Comparison of ENCODE assay signal across 22 cellular contexts in the genomic region with DNA sequence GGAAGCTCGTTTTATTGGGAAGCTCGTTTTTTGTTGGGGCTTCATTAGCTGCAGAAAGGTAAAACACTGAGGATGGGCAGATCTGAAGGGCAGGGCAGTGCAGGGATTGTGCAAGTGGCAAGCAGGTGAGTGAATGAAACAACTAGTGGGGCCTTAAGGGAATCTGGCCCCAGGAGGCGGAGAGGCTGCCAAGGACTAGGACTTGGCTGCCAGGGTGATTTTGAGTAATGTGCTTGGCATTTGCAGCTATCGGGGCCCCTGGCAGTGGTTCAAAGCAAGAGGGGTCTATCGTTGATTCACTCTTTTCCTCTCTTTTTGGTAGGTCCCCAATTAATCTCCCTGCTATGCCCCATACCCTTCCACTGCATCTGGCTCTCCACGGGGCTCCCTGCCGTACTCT. TPM values are rescaled to one million over a fixed set of nuclear protein-coding genes. Genes with fewer than 3 reads are reported as not detected.
DNase-seq lines count a peak whose midpoint lies in the region; ATAC-seq and TF ChIP-seq lines count a peak whose summit lies in the region.
"Had no signal": no experiment of that assay in that cellular context is flagged by ENCODE, and none has a peak within 500 bp of the region (broad histone marks: within the 10 kb centered on the region; RNA-seq: fewer than 3 reads in every experiment).

No MANE protein-coding gene starts in this region.

- TF ChIP-seq CTCF in epithelial cell of esophagus (IDR thresholded peaks at IDR 0.05; ENCODE audit: insufficient read depth, low read depth, low read length, missing control alignments): no peak
- TF ChIP-seq CTCF in foreskin fibroblast (IDR thresholded peaks at IDR 0.05; ENCODE audit: low read depth, low read length): no peak

- ATAC-seq in GM18868 (IDR thresholded peaks at IDR 0.05; ENCODE audit: unreplicated experiment): no peak
- ATAC-seq: Panc1 had no signal

- H3K4me3 ChIP-seq in epithelial cell of esophagus (ENCODE audit: low read length) (no peak overlapping the region), foreskin fibroblast (ENCODE audit: low read depth in 1 of 2, low read length in 2 of 2) (no peak overlapping the region)
- H3K4me3 ChIP-seq: SK-N-MC had no signal

- DNase-seq in 8988T (peak; percentile 21), Daoy (ENCODE audit: low read depth) (peak; percentile 19), NCI-H446 treated with DMSO at 0.1 percent for 48 hours (lab: John Stamatoyannopoulos, UW) (peak; percentile 45), epithelial cell of esophagus (ENCODE audit: low read depth) (peak; percentile 12), foreskin fibroblast (no peak), LoVo (ENCODE audit: low spot score) (no peak)
- DNase-seq: CD4-positive, CD25-positive, alpha-beta regulatory T cell; COR-L47; DMS79; H7; KBM-7; MV-4-11; NCI-H1105 treated with DMSO at 0.1 percent for 48 hours; NCI-H2081 treated with DMSO at 0.1 percent for 48 hours; NCI-H510A treated with DMSO at 0.1 percent for 48 hours; NCI-H748 treated with DMSO at 0.1 percent for 48 hours; NK-92 treated with Interleukin-12 subunit alpha and Interleukin-12 subunit beta, amount 100 ng/mL, for 24 hours; SHP77; SW 1271 had no signal

RNA-seq across cellular contexts. Expression of gene IL22RA2, which starts 11.5 kb away (rescaled TPM):
- total RNA-seq in Daoy (2014; rRNA removed; shearing (Covaris generic)): not detected in 2 replicates
- total RNA-seq: CD4-positive, CD25-positive, alpha-beta regulatory T cell; H7 had no signal

RNA-seq across cellular contexts. Expression of gene IFNGR1, which starts 57.2 kb away (rescaled TPM):
- total RNA-seq in Daoy (2014; rRNA removed; shearing (Covaris generic)): 31.1 and 35.1 TPM in 2 replicates

Comparison
In these comparisons a context has a peak if more than half of its experiments do, and no peak if none do; other contexts are left out.
1. DNase-seq: peak in 8988T (single experiment), Daoy (single experiment), NCI-H446 treated with DMSO at 0.1 percent for 48 hours (single experiment) and epithelial cell of esophagus (single experiment); none in foreskin fibroblast (0 of 2) and LoVo (single experiment).